1 cellular context compared by ENCODE assay signal in the genomic region with DNA sequence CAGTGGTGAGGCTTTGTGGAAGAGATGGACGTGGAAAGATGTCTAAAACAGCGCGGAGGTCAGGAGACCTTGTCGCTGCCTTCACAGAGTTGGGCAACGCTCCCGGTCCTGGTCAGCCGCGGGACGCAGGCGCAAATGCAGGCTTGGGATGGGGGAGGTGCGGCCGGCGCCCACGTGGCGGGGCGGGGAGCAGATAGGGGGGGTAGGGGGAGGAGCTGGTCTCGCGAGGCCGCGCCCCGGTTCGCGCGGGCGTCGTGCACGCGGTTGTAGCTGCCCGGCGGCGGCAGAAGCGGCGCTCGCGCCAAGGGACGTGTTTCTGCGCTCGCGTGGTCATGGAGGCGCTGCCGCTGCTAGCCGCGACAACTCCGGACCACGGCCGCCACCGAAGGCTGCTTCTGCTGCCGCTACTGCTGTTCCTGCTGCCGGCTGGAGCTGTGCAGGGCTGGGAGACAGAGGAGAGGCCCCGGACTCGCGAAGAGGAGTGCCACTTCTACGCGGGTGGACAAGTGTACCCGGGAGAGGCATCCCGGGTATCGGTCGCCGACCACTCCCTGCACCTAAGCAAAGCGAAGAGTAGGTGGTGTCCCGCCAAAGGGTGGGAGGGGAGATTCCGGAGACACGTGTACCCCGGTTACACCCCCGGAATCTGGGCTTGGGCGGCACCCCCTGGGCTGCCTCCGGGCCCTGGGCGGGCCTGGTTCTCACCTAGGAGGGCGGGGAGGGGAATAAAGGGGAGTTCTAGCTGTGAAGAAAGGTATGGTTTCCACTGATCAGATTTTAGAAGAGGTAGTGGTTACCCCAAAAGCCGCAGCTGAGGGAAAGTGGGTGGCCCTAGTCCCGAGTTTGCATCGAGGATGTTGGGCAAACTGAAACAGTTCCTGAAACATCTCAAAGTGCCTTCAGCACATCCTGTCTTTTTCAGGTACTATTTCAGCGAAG.
A peak's percentile ranks its signal among the peaks of the same experiment; 100 is the strongest.
TF ChIP-seq lines count a peak whose summit lies in the region.

Gene PRDX4 (plus strand): TSS at position 255 of the 939 bp plus-strand sequence. CDS start 78 bp downstream, at position 333.

TF ChIP-seq in K562, 482 proteins besides CTCF, POLR2A, EP300 and RAD21 (continued from another document and continues in another):
- TF ChIP-seq, protein P1, sequence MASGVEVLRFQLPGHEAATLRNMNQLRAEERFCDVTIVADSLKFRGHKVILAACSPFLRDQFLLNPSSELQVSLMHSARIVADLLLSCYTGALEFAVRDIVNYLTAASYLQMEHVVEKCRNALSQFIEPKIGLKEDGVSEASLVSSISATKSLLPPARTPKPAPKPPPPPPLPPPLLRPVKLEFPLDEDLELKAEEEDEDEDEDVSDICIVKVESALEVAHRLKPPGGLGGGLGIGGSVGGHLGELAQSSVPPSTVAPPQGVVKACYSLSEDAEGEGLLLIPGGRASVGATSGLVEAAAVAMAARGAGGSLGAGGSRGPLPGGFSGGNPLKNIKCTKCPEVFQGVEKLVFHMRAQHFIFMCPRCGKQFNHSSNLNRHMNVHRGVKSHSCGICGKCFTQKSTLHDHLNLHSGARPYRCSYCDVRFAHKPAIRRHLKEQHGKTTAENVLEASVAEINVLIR (CRISPR knock-in tag; IDR thresholded peaks at IDR 0.05), result no peak
- TF ChIP-seq FOSL1 (tag; conservative IDR thresholded peaks at IDR 0.05) (no peak), CBFA2T2 (conservative IDR thresholded peaks at IDR 0.05) (no peak), MYNN (IDR thresholded peaks at IDR 0.05) (no peak), MYNN (CRISPR knock-in tag; IDR thresholded peaks at IDR 0.05) (no peak), ZNF655 (CRISPR knock-in tag; IDR thresholded peaks at IDR 0.05) (no peak), NELFE (IDR thresholded peaks at IDR 0.05; ENCODE audit: insufficient read depth, insufficient read length) (no peak), XRCC5 (IDR thresholded peaks at IDR 0.05; ENCODE audit: low read depth, low read length) (no peak), SIX5 (IDR thresholded peaks at IDR 0.05; ENCODE audit: borderline replicate concordance in 1 of 2, insufficient read depth in 1 of 2, low read depth in 1 of 2, low read length in 2 of 2) (no peak), KDM5B (IDR thresholded peaks at IDR 0.05; ENCODE audit: insufficient replicate concordance, low read depth, low read length) (peak; percentile 76), SAFB2 (IDR thresholded peaks at IDR 0.05; ENCODE audit: borderline replicate concordance, low read depth, low read length, severe bottlenecking) (no peak), ZNF707 (CRISPR knock-in tag; conservative IDR thresholded peaks at IDR 0.05) (no peak), MIER1 (IDR thresholded peaks at IDR 0.05; ENCODE audit: low read depth) (no peak), ZNF717 (CRISPR knock-in tag; IDR thresholded peaks at IDR 0.05) (no peak), CBX2 (IDR thresholded peaks at IDR 0.05; ENCODE audit: insufficient read depth, low read length, poor library complexity, severe bottlenecking) (no peak), ZNF431 (CRISPR knock-in tag; IDR thresholded peaks at IDR 0.05) (no peak), ZNF398 (CRISPR knock-in tag; IDR thresholded peaks at IDR 0.05) (no peak), GABPB1 (CRISPR knock-in tag; IDR thresholded peaks at IDR 0.05) (peak; percentile 67), STAG1 (CRISPR knock-in tag; IDR thresholded peaks at IDR 0.05; ENCODE audit: borderline replicate concordance) (no peak), BMI1 (IDR thresholded peaks at IDR 0.05; ENCODE audit: low read length) (no peak), ZNF449 (CRISPR knock-in tag; IDR thresholded peaks at IDR 0.05) (no peak), ZNF609 (CRISPR knock-in tag; IDR thresholded peaks at IDR 0.05; ENCODE audit: borderline replicate concordance) (0 out of 2 replicates have a peak, but pooled peaks have one; percentile 29), STAT5B (CRISPR knock-in tag; IDR thresholded peaks at IDR 0.05) (no peak), NFXL1 (CRISPR knock-in tag; IDR thresholded peaks at IDR 0.05) (no peak), NUFIP1 (IDR thresholded peaks at IDR 0.05; ENCODE audit: partially characterized antibody) (no peak), CREB1 (IDR thresholded peaks at IDR 0.05) (no peak; the same call in 1 of the 2 replicates), CREB1 (CRISPR knock-in tag; IDR thresholded peaks at IDR 0.05) (peak; percentile 64)
- TF ChIP-seq, protein P2, sequence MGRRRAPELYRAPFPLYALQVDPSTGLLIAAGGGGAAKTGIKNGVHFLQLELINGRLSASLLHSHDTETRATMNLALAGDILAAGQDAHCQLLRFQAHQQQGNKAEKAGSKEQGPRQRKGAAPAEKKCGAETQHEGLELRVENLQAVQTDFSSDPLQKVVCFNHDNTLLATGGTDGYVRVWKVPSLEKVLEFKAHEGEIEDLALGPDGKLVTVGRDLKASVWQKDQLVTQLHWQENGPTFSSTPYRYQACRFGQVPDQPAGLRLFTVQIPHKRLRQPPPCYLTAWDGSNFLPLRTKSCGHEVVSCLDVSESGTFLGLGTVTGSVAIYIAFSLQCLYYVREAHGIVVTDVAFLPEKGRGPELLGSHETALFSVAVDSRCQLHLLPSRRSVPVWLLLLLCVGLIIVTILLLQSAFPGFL (CRISPR knock-in tag; IDR thresholded peaks at IDR 0.05), result no peak
- TF ChIP-seq, protein P3, sequence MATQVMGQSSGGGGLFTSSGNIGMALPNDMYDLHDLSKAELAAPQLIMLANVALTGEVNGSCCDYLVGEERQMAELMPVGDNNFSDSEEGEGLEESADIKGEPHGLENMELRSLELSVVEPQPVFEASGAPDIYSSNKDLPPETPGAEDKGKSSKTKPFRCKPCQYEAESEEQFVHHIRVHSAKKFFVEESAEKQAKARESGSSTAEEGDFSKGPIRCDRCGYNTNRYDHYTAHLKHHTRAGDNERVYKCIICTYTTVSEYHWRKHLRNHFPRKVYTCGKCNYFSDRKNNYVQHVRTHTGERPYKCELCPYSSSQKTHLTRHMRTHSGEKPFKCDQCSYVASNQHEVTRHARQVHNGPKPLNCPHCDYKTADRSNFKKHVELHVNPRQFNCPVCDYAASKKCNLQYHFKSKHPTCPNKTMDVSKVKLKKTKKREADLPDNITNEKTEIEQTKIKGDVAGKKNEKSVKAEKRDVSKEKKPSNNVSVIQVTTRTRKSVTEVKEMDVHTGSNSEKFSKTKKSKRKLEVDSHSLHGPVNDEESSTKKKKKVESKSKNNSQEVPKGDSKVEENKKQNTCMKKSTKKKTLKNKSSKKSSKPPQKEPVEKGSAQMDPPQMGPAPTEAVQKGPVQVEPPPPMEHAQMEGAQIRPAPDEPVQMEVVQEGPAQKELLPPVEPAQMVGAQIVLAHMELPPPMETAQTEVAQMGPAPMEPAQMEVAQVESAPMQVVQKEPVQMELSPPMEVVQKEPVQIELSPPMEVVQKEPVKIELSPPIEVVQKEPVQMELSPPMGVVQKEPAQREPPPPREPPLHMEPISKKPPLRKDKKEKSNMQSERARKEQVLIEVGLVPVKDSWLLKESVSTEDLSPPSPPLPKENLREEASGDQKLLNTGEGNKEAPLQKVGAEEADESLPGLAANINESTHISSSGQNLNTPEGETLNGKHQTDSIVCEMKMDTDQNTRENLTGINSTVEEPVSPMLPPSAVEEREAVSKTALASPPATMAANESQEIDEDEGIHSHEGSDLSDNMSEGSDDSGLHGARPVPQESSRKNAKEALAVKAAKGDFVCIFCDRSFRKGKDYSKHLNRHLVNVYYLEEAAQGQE (CRISPR knock-in tag; IDR thresholded peaks at IDR 0.05; ENCODE audit: low read depth), result peak; percentile 20; the same call in 1 of the 2 replicates
- TF ChIP-seq, protein P4, sequence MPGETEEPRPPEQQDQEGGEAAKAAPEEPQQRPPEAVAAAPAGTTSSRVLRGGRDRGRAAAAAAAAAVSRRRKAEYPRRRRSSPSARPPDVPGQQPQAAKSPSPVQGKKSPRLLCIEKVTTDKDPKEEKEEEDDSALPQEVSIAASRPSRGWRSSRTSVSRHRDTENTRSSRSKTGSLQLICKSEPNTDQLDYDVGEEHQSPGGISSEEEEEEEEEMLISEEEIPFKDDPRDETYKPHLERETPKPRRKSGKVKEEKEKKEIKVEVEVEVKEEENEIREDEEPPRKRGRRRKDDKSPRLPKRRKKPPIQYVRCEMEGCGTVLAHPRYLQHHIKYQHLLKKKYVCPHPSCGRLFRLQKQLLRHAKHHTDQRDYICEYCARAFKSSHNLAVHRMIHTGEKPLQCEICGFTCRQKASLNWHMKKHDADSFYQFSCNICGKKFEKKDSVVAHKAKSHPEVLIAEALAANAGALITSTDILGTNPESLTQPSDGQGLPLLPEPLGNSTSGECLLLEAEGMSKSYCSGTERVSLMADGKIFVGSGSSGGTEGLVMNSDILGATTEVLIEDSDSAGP (CRISPR knock-in tag; IDR thresholded peaks at IDR 0.05), result no peak
- TF ChIP-seq, protein P5, sequence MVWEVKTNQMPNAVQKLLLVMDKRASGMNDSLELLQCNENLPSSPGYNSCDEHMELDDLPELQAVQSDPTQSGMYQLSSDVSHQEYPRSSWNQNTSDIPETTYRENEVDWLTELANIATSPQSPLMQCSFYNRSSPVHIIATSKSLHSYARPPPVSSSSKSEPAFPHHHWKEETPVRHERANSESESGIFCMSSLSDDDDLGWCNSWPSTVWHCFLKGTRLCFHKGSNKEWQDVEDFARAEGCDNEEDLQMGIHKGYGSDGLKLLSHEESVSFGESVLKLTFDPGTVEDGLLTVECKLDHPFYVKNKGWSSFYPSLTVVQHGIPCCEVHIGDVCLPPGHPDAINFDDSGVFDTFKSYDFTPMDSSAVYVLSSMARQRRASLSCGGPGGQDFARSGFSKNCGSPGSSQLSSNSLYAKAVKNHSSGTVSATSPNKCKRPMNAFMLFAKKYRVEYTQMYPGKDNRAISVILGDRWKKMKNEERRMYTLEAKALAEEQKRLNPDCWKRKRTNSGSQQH (CRISPR knock-in tag; IDR thresholded peaks at IDR 0.05), result no peak
- TF ChIP-seq, protein P6, sequence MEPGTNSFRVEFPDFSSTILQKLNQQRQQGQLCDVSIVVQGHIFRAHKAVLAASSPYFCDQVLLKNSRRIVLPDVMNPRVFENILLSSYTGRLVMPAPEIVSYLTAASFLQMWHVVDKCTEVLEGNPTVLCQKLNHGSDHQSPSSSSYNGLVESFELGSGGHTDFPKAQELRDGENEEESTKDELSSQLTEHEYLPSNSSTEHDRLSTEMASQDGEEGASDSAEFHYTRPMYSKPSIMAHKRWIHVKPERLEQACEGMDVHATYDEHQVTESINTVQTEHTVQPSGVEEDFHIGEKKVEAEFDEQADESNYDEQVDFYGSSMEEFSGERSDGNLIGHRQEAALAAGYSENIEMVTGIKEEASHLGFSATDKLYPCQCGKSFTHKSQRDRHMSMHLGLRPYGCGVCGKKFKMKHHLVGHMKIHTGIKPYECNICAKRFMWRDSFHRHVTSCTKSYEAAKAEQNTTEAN (CRISPR knock-in tag; IDR thresholded peaks at IDR 0.05), result no peak
